In genomic region chr1:204089044-204089751, GRCh38 we compare ENCODE assay signal across 11 cellular contexts. TPM values are rescaled to one million over a fixed set of nuclear protein-coding genes. Genes with fewer than 3 reads are reported as not detected.
A peak's percentile ranks its signal among the peaks of the same experiment; 100 is the strongest.
DNase-seq lines count a peak whose midpoint lies in the region; ATAC-seq, FAIRE-seq and TF ChIP-seq lines count a peak whose summit lies in the region.
"Had no signal": no experiment of that assay in that cellular context is flagged by ENCODE, and none has a peak within 500 bp of the region (broad histone marks: within the 10 kb centered on the region; RNA-seq: fewer than 3 reads in every experiment).

No MANE protein-coding gene starts in this region.

- H3K27ac Mint-ChIP-seq in brain = peak overlapping the region in 4 of 5 experiments; percentile 43 to 90 (median 78)
- H3K27ac Mint-ChIP-seq in activated CD4-positive, alpha-beta memory T cell treated with anti-CD3 and anti-CD28 coated beads, Interleukin-2, amount 10 ng/mL, durations not matched to agents 7 days and 5 days = no peak overlapping the region
- H3K27ac Mint-ChIP-seq: activated CD8-positive, alpha-beta T cell treated with anti-CD3 and anti-CD28 coated beads for 36 hours had no signal

- intact Hi-C loops in left ventricle myocardium inferior (cut with micrococcal nuclease) = no loop called here
- intact Hi-C loops in pancreas (cut with DNase I) = no loop called here

- ATAC-seq in pancreas (no peak), GM21528 (IDR thresholded peaks at IDR 0.05; ENCODE audit: low FRiP score, unreplicated experiment) (no peak)
- ATAC-seq: activated CD8-positive, alpha-beta T cell treated with anti-CD3 and anti-CD28 coated beads for 36 hours had no signal

- H3K4me1 Mint-ChIP-seq in brain = peaks cover 80% of the 10 kb centered on the region
- H3K4me1 Mint-ChIP-seq in activated CD4-positive, alpha-beta memory T cell treated with anti-CD3 and anti-CD28 coated beads, Interleukin-2, amount 10 ng/mL, durations not matched to agents 7 days and 5 days = peaks cover 8% of the 10 kb centered on the region

- POLR2A ChIA-PET in activated CD4-positive, alpha-beta memory T cell treated with anti-CD3 and anti-CD28 coated beads, Interleukin-2, amount 10 ng/mL, durations not matched to agents 7 days and 5 days (lab: Charles Lee) = no interaction called here

- H3K9me3 Mint-ChIP-seq in brain = no peaks in the 10 kb centered on the region
- H3K9me3 Mint-ChIP-seq in activated CD4-positive, alpha-beta memory T cell treated with anti-CD3 and anti-CD28 coated beads, Interleukin-2, amount 10 ng/mL, durations not matched to agents 7 days and 5 days = no peaks in the 10 kb centered on the region
- H3K9me3 Mint-ChIP-seq: activated CD8-positive, alpha-beta T cell treated with anti-CD3 and anti-CD28 coated beads for 36 hours had no signal

- H3K4me3 ChIP-seq in left ventricle myocardium inferior = peak overlapping the region; percentile 30
- no peak overlapping the region for H3K4me3 ChIP-seq in pancreas

- H3K9me3 ChIP-seq in left ventricle myocardium inferior (replicated peaks) = no peaks in the 10 kb centered on the region
- no peaks in the 10 kb centered on the region for H3K9me3 ChIP-seq in pancreas
- H3K9me3 ChIP-seq: neutrophil had no signal

- peaks cover 19% of the 10 kb centered on the region for H3K27me3 Mint-ChIP-seq in brain
- H3K27me3 Mint-ChIP-seq in activated CD4-positive, alpha-beta memory T cell treated with anti-CD3 and anti-CD28 coated beads, Interleukin-2, amount 10 ng/mL, durations not matched to agents 7 days and 5 days = no peaks in the 10 kb centered on the region
- H3K27me3 Mint-ChIP-seq: activated CD8-positive, alpha-beta T cell treated with anti-CD3 and anti-CD28 coated beads for 36 hours had no signal

- TF ChIP-seq CTCF in brain (conservative IDR thresholded peaks at IDR 0.05) = no peak
- no peak for TF ChIP-seq CTCF in left ventricle myocardium inferior (IDR thresholded peaks at IDR 0.05; ENCODE audit: borderline replicate concordance)
- TF ChIP-seq CTCF in pancreas (IDR thresholded peaks at IDR 0.05) = no peak
- TF ChIP-seq CTCF in D721Med (IDR thresholded peaks at IDR 0.05; ENCODE audit: insufficient read depth, missing control alignments) = no peak

- FAIRE-seq in pancreas (lab: Jason Lieb, UNC) = no peak
- FAIRE-seq in D721Med (lab: Jason Lieb, UNC) = no peak

- 66 to 69% methylated on average over 15 of the region's 15 CpGs for WGBS in pancreas, 2 donors

- H3K36me3 ChIP-seq in left ventricle myocardium inferior (no peaks in the 10 kb centered on the region), pancreas (no peaks in the 10 kb centered on the region)
- H3K36me3 ChIP-seq: neutrophil had no signal

- CTCF ChIA-PET in activated CD4-positive, alpha-beta memory T cell treated with anti-CD3 and anti-CD28 coated beads, Interleukin-2, amount 10 ng/mL, durations not matched to agents 7 days and 5 days (lab: Charles Lee) = no interaction called here

- H3K4me3 Mint-ChIP-seq in brain = peak overlapping the region in 1 of 5 experiments; percentile 4
- no peak overlapping the region for H3K4me3 Mint-ChIP-seq in activated CD4-positive, alpha-beta memory T cell treated with anti-CD3 and anti-CD28 coated beads, Interleukin-2, amount 10 ng/mL, durations not matched to agents 7 days and 5 days
- H3K4me3 Mint-ChIP-seq: activated CD8-positive, alpha-beta T cell treated with anti-CD3 and anti-CD28 coated beads for 36 hours had no signal

- H3K27me3 ChIP-seq in left ventricle myocardium inferior (ENCODE audit: low read depth) = no peaks in the 10 kb centered on the region
- H3K27me3 ChIP-seq in pancreas = no peaks in the 10 kb centered on the region
- H3K27me3 ChIP-seq: neutrophil had no signal

- H3K4me1 ChIP-seq in left ventricle myocardium inferior = peaks cover 99% of the 10 kb centered on the region
- H3K4me1 ChIP-seq in pancreas = peaks cover 32 to 61% (median 42%) of the 10 kb centered on the region in 3 donors

- H3K36me3 Mint-ChIP-seq in brain = no peaks in the 10 kb centered on the region
- H3K36me3 Mint-ChIP-seq in activated CD4-positive, alpha-beta memory T cell treated with anti-CD3 and anti-CD28 coated beads, Interleukin-2, amount 10 ng/mL, durations not matched to agents 7 days and 5 days (ENCODE audit: low read depth) = no peaks in the 10 kb centered on the region

- H3K27ac ChIP-seq in left ventricle myocardium inferior (replicated peaks) (peak overlapping the region; percentile 86), pancreas (peak overlapping the region; percentile 6 to 68 (median 36))
- H3K27ac ChIP-seq: neutrophil had no signal

- DNase-seq in AG08395 (ENCODE audit: low spot score) = peak; percentile 75
- DNase-seq in left ventricle myocardium inferior = no peak
- peak in 1 of 6 donors; percentile 42 for DNase-seq in pancreas
- DNase-seq in activated CD4-positive, alpha-beta memory T cell treated with anti-CD3 and anti-CD28 coated beads, Interleukin-2, amount 10 ng/mL, durations not matched to agents 7 days and 5 days = no peak
- DNase-seq in cortex of kidney (lab: John Stamatoyannopoulos, UW) = no peak
- no peak for DNase-seq in D721Med (ENCODE audit: insufficient read length, low spot score)
- DNase-seq: activated CD8-positive, alpha-beta T cell treated with anti-CD3 and anti-CD28 coated beads for 36 hours; Kasumi-1 had no signal

RNA-seq across cellular contexts. Expression of gene SOX13, which starts 16.3 kb away (rescaled TPM):
- polyA plus RNA-seq in brain (ENCODE audit: insufficient read depth, low read depth, low replicate concordance) (70.2 TPM), pancreas (10 to 100 TPM; 16.9 to 17.1 TPM)
- total RNA-seq in left ventricle myocardium inferior (13.1 TPM), pancreas (10 to 100 TPM; 12.0 to 27.2 (median 18.0) TPM)
- total RNA-seq in activated CD4-positive, alpha-beta memory T cell treated with anti-CD3 and anti-CD28 coated beads, Interleukin-2, amount 10 ng/mL, durations not matched to agents 7 days and 5 days = 1 to 10 TPM; 7.4 to 7.8 TPM
